In genomic region chr11:59753650-59754493, GRCh38 we compare ENCODE assay signal across 1 cellular context.
TF ChIP-seq lines count a peak whose summit lies in the region.

No MANE protein-coding gene starts in this region.

TF ChIP-seq in K562, 482 proteins besides CTCF, POLR2A, EP300 and RAD21 (continued from another document and continues in another):
- TF ChIP-seq ZBTB2 (IDR thresholded peaks at IDR 0.05) (peak; percentile 73; the same call in 1 of the 2 replicates), RNF219 (CRISPR knock-in tag; IDR thresholded peaks at IDR 0.05) (no peak), ZNF239 (CRISPR knock-in tag; IDR thresholded peaks at IDR 0.05) (0 out of 2 replicates have a peak, but pooled peaks have one; percentile 50), MAZ (CRISPR knock-in tag; conservative IDR thresholded peaks at IDR 0.05 in 1 of 2, IDR thresholded peaks at IDR 0.05 in 1 of 2) (peak; percentile 72), ZNF511 (CRISPR knock-in tag; IDR thresholded peaks at IDR 0.05) (peak; percentile 61; the same call in 1 of the 2 replicates), ZNF644 (tag; IDR thresholded peaks at IDR 0.05; ENCODE audit: low read depth) (no peak), MECOM (CRISPR knock-in tag; IDR thresholded peaks at IDR 0.05) (no peak), ZNF436 (CRISPR knock-in tag; IDR thresholded peaks at IDR 0.05) (no peak), STAT5A (IDR thresholded peaks at IDR 0.05; ENCODE audit: borderline replicate concordance, low read length) (peak; percentile 30; the same call in 1 of the 2 replicates), ZC3H4 (CRISPR knock-in tag; IDR thresholded peaks at IDR 0.05; ENCODE audit: borderline replicate concordance) (no peak), GATAD2A (IDR thresholded peaks at IDR 0.05) (peak; percentile 87; the same call in 1 of the 2 replicates), CLOCK (CRISPR knock-in tag; IDR thresholded peaks at IDR 0.05; ENCODE audit: borderline replicate concordance) (no peak), CTBP1 (IDR thresholded peaks at IDR 0.05; ENCODE audit: borderline replicate concordance) (peak; percentile 85), REST (CRISPR knock-in tag; IDR thresholded peaks at IDR 0.05; ENCODE audit: low read depth) (0 out of 2 replicates have a peak, but pooled peaks have one; percentile 24), CC2D1A (IDR thresholded peaks at IDR 0.05) (peak; percentile 100), MCM7 (IDR thresholded peaks at IDR 0.05) (no peak; a peak in 1 of 4 replicates), SRSF7 (optimal IDR thresholded peaks at IDR 0.05; ENCODE audit: low read depth, low read length) (no peak), CREB1 (IDR thresholded peaks at IDR 0.05) (0 out of 2 replicates have a peak, but pooled peaks have one; percentile 23), CREB1 (CRISPR knock-in tag; IDR thresholded peaks at IDR 0.05) (no peak), NCOA1 (IDR thresholded peaks at IDR 0.05; ENCODE audit: low read depth) (peak; percentile 8; the same call in 1 of the 2 replicates), HMG20B (CRISPR knock-in tag; IDR thresholded peaks at IDR 0.05) (no peak), MTA3 (IDR thresholded peaks at IDR 0.05; ENCODE audit: borderline replicate concordance) (peak; percentile 90), ZBTB33 (CRISPR knock-in tag; IDR thresholded peaks at IDR 0.05) (peak; percentile 43; the same call in 1 of the 2 replicates), CBX3 (IDR thresholded peaks at IDR 0.05; ENCODE audit: borderline replicate concordance in 1 of 2, low read length in 2 of 2) (peak in 1 of 2 experiments; percentile 72; a peak in 1 of 3 replicates), ZNF395 (CRISPR knock-in tag; IDR thresholded peaks at IDR 0.05) (0 out of 2 replicates have a peak, but pooled peaks have one; percentile 48), MYNN (IDR thresholded peaks at IDR 0.05) (peak; percentile 93), MYNN (CRISPR knock-in tag; IDR thresholded peaks at IDR 0.05) (no peak), CBFA2T3 (IDR thresholded peaks at IDR 0.05) (peak; percentile 10; the same call in 1 of the 2 replicates), ARID4B (CRISPR knock-in tag; IDR thresholded peaks at IDR 0.05) (peak; percentile 36; the same call in 1 of the 2 replicates), SOX6 (IDR thresholded peaks at IDR 0.05) (peak; percentile 64; the same call in 1 of the 2 replicates), ZSCAN32 (CRISPR knock-in tag; IDR thresholded peaks at IDR 0.05) (peak; percentile 27; the same call in 1 of the 2 replicates)
